13 cellular contexts compared by ENCODE assay signal in the genomic region with DNA sequence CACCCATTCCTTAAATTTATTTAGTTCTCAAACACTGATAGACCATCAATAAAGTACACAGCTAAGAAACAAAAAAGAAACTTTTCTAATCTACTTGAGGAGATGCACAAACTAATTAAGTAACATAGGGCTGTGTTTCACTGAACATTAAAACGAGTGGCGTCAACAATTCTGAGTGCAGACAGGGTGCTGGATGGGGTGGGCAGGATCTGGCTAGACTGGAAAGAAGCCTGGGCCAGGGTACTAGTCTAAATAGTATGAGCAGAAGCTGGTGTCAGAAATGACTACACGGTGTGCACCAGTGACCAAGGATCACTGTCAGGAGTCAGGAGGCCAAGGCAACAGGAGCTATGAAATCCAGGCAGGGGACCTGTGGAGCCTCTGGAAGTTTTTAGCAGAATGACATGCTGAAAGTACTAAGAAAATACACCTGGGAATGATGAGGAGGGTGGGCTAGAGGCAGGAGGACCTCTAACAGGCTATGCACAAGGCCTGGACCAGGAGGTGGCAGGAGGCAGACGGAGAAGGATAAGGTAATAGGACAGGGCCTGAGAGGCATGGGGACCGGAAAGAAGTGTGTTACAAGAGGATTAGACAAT.
"Had no signal": no experiment of that assay in that cellular context is flagged by ENCODE, and none has a peak within 500 bp of the region (broad histone marks: within the 10 kb centered on the region; RNA-seq: fewer than 3 reads in every experiment).

No MANE protein-coding gene starts in this region.

- ATAC-seq: body of pancreas; stimulated activated naive CD8-positive, alpha-beta T cell treated with anti-CD3 and anti-CD28 coated beads, Interleukin-15, Interleukin-2, amounts not matched to agents 100 U/mL and 50 U/mL, for 24 hours; upper lobe of right lung had no signal

- DNase-seq: activated CD4-positive, alpha-beta T cell treated with anti-CD3 and anti-CD28 coated beads for 4 hours; activated effector memory CD4-positive, alpha-beta T cell treated with Interleukin-2 at 50 U/mL for 16 hours; body of pancreas; central memory CD4-positive, alpha-beta T cell; effector memory CD4-positive, alpha-beta T cell; kidney; left ventricle myocardium inferior; mesenchymal stem cell; SIG-M5; stimulated activated CD4-positive, alpha-beta T cell treated with anti-CD3 and anti-CD28 coated beads, Interleukin-12 subunit alpha, Interleukin-12 subunit beta, amount 100 ng/mL, for 4 hours; stimulated activated naive CD8-positive, alpha-beta T cell treated with anti-CD3 and anti-CD28 coated beads, Interleukin-15, Interleukin-2, amounts not matched to agents 100 U/mL and 50 U/mL, for 24 hours; testis; upper lobe of right lung had no signal
